In the genomic region with DNA sequence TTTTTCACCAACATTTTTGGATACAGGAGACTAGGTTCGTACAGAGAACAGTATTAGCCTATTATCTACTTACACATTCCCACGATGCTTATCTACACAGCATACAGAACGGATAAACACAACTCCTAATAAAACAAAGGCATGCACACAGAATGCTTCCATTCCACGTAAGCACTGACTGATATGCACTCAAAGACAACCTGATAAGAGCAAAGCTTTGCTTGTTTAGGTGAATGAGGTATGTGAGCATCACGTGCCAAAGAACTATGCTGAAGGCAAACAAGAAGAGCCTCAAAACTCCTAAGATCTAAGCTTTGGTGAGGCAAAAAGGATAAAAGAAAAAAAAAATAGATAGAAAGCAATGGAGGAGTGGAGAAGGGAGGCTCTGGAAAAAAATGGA, we compare ENCODE assay signal across 1 cellular context.
A peak's percentile ranks its signal among the peaks of the same experiment; 100 is the strongest.
TF ChIP-seq lines count a peak whose summit lies in the region.

No MANE protein-coding gene starts in this region.

TF ChIP-seq in HepG2, 621 proteins besides CTCF, POLR2A, EP300 and RAD21 (continued from another document):
- TF ChIP-seq ZNF274 (CRISPR knock-in tag; IDR thresholded peaks at IDR 0.05) (no peak), RFXANK (CRISPR knock-in tag; IDR thresholded peaks at IDR 0.05) (no peak), RARA (CRISPR knock-in tag; IDR thresholded peaks at IDR 0.05) (no peak), JUN (CRISPR knock-in tag; IDR thresholded peaks at IDR 0.05) (no peak), MIER3 (CRISPR knock-in tag; IDR thresholded peaks at IDR 0.05; ENCODE audit: borderline replicate concordance) (no peak), ZNF407 (CRISPR knock-in tag; IDR thresholded peaks at IDR 0.05; ENCODE audit: not compliant biosample characterization) (no peak), PPARG (CRISPR knock-in tag; conservative IDR thresholded peaks at IDR 0.05) (no peak), MEIS1 (CRISPR knock-in tag; IDR thresholded peaks at IDR 0.05; ENCODE audit: borderline replicate concordance) (no peak), SP1 (IDR thresholded peaks at IDR 0.05) (no peak), SP1 (CRISPR knock-in tag; IDR thresholded peaks at IDR 0.05) (no peak), HDAC1 (CRISPR knock-in tag; IDR thresholded peaks at IDR 0.05) (no peak), RXRA (CRISPR knock-in tag; IDR thresholded peaks at IDR 0.05) (no peak), ZNF34 (CRISPR knock-in tag; IDR thresholded peaks at IDR 0.05; ENCODE audit: borderline replicate concordance) (no peak), PLRG1 (conservative IDR thresholded peaks at IDR 0.05) (no peak), ZNF766 (CRISPR knock-in tag; IDR thresholded peaks at IDR 0.05; ENCODE audit: borderline replicate concordance) (no peak), ISL2 (CRISPR knock-in tag; IDR thresholded peaks at IDR 0.05) (peak; percentile 87; the same call in 1 of the 2 replicates), EHMT2 (IDR thresholded peaks at IDR 0.05; ENCODE audit: borderline replicate concordance, low read depth, low read length) (no peak), ZNF713 (CRISPR knock-in tag; IDR thresholded peaks at IDR 0.05) (no peak), GATAD2A (CRISPR knock-in tag; IDR thresholded peaks at IDR 0.05) (peak; percentile 54), RERE (CRISPR knock-in tag; IDR thresholded peaks at IDR 0.05; ENCODE audit: low read depth) (0 out of 2 replicates have a peak, but pooled peaks have one; percentile 52), CBX1 (IDR thresholded peaks at IDR 0.05; ENCODE audit: low read depth) (no peak), SALL1 (CRISPR knock-in tag; IDR thresholded peaks at IDR 0.05) (peak; percentile 25; the same call in 1 of the 2 replicates), ERF (CRISPR knock-in tag; IDR thresholded peaks at IDR 0.05) (no peak)
- TF ChIP-seq, protein P1, sequence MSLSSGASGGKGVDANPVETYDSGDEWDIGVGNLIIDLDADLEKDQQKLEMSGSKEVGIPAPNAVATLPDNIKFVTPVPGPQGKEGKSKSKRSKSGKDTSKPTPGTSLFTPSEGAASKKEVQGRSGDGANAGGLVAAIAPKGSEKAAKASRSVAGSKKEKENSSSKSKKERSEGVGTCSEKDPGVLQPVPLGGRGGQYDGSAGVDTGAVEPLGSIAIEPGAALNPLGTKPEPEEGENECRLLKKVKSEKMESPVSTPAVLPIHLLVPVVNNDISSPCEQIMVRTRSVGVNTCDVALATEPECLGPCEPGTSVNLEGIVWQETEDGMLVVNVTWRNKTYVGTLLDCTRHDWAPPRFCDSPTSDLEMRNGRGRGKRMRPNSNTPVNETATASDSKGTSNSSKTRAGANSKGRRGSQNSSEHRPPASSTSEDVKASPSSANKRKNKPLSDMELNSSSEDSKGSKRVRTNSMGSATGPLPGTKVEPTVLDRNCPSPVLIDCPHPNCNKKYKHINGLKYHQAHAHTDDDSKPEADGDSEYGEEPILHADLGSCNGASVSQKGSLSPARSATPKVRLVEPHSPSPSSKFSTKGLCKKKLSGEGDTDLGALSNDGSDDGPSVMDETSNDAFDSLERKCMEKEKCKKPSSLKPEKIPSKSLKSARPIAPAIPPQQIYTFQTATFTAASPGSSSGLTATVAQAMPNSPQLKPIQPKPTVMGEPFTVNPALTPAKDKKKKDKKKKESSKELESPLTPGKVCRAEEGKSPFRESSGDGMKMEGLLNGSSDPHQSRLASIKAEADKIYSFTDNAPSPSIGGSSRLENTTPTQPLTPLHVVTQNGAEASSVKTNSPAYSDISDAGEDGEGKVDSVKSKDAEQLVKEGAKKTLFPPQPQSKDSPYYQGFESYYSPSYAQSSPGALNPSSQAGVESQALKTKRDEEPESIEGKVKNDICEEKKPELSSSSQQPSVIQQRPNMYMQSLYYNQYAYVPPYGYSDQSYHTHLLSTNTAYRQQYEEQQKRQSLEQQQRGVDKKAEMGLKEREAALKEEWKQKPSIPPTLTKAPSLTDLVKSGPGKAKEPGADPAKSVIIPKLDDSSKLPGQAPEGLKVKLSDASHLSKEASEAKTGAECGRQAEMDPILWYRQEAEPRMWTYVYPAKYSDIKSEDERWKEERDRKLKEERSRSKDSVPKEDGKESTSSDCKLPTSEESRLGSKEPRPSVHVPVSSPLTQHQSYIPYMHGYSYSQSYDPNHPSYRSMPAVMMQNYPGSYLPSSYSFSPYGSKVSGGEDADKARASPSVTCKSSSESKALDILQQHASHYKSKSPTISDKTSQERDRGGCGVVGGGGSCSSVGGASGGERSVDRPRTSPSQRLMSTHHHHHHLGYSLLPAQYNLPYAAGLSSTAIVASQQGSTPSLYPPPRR (CRISPR knock-in tag; IDR thresholded peaks at IDR 0.05; ENCODE audit: borderline replicate concordance): peak; percentile 34; the same call in 1 of the 2 replicates
TF ChIP-seq in HepG2: peak in this region for 38.
